8 cellular contexts compared by ENCODE assay signal in genomic region chr5:115262405-115263247, GRCh38.
DNase-seq lines count a peak whose midpoint lies in the region; ATAC-seq and TF ChIP-seq lines count a peak whose summit lies in the region.

Gene PGGT1B (minus strand): TSS chr5:115262877. CDS start chr5:115262851, 26 bp downstream.

- no peaks in the 10 kb centered on the region for H3K27me3 ChIP-seq in layer of hippocampus (ENCODE audit: control insufficient read depth, insufficient read depth, low read length)

- peak within 1 kb of the TSS; percentile 89 for H3K27ac ChIP-seq in cingulate gyrus (ENCODE audit: low read depth, low read length)
- H3K27ac ChIP-seq in layer of hippocampus (ENCODE audit: low read depth, low read length): peak within 1 kb of the TSS; percentile 77

- DNase-seq in AG08396 (ENCODE audit: low spot score): peak; percentile 63
- DNase-seq in NCI-H524 treated with DMSO at 0.1 percent for 48 hours (lab: John Stamatoyannopoulos, UW): peak; percentile 16
- DNase-seq in activated CD4-positive, alpha-beta T cell treated with anti-CD3 and anti-CD28 coated beads for 48 hours: peak; percentile 82
- DNase-seq in stimulated activated CD4-positive, alpha-beta T cell treated with anti-CD3 and anti-CD28 coated beads, Interleukin-1b, Interleukin-23, amount 100 ng/mL, for 4 hours (ENCODE audit: low read depth in 2 of 2): peak; percentile 47 to 62

- in situ Hi-C loops in GM18951 (cut with MboI; ENCODE audit: low sequenced_read_pairs, unreplicated experiment): no loop called here

- TF ChIP-seq POLR2A in GM18951 (IDR thresholded peaks at IDR 0.05; ENCODE audit: extremely low read depth, insufficient read depth, insufficient read length): peak; percentile 85

- ATAC-seq in HG03159 (IDR thresholded peaks at IDR 0.05; ENCODE audit: unreplicated experiment): peak; percentile 89

Comparison
In these comparisons a context has a peak if more than half of its experiments do, and no peak if none do; other contexts are left out.
1. Peak in every context shown above with its lines: DNase-seq, ATAC-seq and H3K27ac ChIP-seq.
2. DNase-seq: peak in every context shown above with its lines; median percentile 82 in activated CD4-positive, alpha-beta T cell treated with anti-CD3 and anti-CD28 coated beads for 48 hours; 63 in AG08396; 54 in stimulated activated CD4-positive, alpha-beta T cell treated with anti-CD3 and anti-CD28 coated beads, Interleukin-1b, Interleukin-23, amount 100 ng/mL, for 4 hours; 16 in NCI-H524 treated with DMSO at 0.1 percent for 48 hours.